ENCODE assay signal across 1 cellular context in the genomic region with DNA sequence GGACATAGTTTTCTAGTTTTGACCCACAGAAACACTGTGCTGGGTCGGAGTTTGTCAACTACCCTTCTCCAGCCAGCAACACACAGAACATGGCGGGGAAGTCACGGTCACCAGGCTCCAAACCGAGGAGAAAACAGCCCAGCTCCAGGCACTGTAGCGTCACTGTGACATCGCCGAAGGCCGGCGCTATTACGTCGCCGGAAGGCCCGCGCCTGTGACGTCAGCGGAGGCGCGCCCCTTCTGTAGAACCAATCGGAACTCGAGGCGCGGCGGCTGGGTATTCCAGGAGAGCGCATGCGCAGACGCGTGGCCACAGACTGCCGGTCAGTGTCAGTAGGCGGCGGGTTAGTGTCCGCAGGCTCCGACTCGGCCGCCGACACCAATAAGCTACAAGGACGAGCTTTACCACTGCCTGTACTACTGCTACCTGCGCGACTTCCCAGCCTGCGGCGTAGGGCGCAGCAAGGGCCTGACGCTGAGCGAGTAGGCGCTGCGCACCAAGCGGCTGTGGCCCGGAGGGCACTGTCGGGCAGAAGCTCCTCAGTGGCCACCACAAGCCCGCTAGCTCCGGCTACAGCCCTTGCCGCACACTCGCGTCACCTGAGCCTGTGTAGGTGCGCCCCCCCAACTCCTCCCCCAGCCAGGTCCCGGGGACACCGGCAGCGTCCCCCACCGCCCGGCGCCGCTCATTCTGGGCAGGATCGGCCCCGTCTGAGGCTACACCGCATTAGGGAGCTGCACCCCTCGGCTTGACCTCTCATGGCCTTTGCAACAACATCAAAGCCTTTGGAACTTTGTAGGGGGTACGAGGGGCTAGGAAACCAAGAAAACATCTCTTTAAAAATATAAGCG.
A peak's percentile ranks its signal among the peaks of the same experiment; 100 is the strongest.
TF ChIP-seq lines count a peak whose summit lies in the region.

No MANE protein-coding gene starts in this region.

TF ChIP-seq in HepG2, 621 proteins besides CTCF, POLR2A, EP300 and RAD21 (continued from another document and continues in another):
- TF ChIP-seq, protein P1, sequence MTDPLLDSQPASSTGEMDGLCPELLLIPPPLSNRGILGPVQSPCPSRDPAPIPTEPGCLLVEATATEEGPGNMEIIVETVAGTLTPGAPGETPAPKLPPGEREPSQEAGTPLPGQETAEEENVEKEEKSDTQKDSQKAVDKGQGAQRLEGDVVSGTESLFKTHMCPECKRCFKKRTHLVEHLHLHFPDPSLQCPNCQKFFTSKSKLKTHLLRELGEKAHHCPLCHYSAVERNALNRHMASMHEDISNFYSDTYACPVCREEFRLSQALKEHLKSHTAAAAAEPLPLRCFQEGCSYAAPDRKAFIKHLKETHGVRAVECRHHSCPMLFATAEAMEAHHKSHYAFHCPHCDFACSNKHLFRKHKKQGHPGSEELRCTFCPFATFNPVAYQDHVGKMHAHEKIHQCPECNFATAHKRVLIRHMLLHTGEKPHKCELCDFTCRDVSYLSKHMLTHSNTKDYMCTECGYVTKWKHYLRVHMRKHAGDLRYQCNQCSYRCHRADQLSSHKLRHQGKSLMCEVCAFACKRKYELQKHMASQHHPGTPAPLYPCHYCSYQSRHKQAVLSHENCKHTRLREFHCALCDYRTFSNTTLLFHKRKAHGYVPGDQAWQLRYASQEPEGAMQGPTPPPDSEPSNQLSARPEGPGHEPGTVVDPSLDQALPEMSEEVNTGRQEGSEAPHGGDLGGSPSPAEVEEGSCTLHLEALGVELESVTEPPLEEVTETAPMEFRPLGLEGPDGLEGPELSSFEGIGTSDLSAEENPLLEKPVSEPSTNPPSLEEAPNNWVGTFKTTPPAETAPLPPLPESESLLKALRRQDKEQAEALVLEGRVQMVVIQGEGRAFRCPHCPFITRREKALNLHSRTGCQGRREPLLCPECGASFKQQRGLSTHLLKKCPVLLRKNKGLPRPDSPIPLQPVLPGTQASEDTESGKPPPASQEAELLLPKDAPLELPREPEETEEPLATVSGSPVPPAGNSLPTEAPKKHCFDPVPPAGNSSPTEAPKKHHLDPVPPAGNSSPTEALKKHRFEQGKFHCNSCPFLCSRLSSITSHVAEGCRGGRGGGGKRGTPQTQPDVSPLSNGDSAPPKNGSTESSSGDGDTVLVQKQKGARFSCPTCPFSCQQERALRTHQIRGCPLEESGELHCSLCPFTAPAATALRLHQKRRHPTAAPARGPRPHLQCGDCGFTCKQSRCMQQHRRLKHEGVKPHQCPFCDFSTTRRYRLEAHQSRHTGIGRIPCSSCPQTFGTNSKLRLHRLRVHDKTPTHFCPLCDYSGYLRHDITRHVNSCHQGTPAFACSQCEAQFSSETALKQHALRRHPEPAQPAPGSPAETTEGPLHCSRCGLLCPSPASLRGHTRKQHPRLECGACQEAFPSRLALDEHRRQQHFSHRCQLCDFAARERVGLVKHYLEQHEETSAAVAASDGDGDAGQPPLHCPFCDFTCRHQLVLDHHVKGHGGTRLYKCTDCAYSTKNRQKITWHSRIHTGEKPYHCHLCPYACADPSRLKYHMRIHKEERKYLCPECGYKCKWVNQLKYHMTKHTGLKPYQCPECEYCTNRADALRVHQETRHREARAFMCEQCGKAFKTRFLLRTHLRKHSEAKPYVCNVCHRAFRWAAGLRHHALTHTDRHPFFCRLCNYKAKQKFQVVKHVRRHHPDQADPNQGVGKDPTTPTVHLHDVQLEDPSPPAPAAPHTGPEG (CRISPR knock-in tag; IDR thresholded peaks at IDR 0.05), result no peak; the same call in 1 of the 2 replicates
- TF ChIP-seq, protein P2, sequence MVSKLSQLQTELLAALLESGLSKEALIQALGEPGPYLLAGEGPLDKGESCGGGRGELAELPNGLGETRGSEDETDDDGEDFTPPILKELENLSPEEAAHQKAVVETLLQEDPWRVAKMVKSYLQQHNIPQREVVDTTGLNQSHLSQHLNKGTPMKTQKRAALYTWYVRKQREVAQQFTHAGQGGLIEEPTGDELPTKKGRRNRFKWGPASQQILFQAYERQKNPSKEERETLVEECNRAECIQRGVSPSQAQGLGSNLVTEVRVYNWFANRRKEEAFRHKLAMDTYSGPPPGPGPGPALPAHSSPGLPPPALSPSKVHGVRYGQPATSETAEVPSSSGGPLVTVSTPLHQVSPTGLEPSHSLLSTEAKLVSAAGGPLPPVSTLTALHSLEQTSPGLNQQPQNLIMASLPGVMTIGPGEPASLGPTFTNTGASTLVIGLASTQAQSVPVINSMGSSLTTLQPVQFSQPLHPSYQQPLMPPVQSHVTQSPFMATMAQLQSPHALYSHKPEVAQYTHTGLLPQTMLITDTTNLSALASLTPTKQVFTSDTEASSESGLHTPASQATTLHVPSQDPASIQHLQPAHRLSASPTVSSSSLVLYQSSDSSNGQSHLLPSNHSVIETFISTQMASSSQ (IDR thresholded peaks at IDR 0.05; ENCODE audit: low read depth), result no peak
- TF ChIP-seq, protein P2 (CRISPR knock-in tag; IDR thresholded peaks at IDR 0.05; ENCODE audit: borderline replicate concordance), result peak; percentile 39; the same call in 1 of the 2 replicates
- TF ChIP-seq HMG20A (CRISPR knock-in tag; IDR thresholded peaks at IDR 0.05; ENCODE audit: borderline replicate concordance), result no peak
- TF ChIP-seq TAF1 (CRISPR knock-in tag; IDR thresholded peaks at IDR 0.05), result peak; percentile 91
- TF ChIP-seq ZNF891 (CRISPR knock-in tag; IDR thresholded peaks at IDR 0.05), result no peak; the same call in none of the 2 replicates
- TF ChIP-seq ZNF782 (CRISPR knock-in tag; IDR thresholded peaks at IDR 0.05; ENCODE audit: borderline replicate concordance), result peak; percentile 74; the same call in 1 of the 2 replicates
- TF ChIP-seq, protein P3, sequence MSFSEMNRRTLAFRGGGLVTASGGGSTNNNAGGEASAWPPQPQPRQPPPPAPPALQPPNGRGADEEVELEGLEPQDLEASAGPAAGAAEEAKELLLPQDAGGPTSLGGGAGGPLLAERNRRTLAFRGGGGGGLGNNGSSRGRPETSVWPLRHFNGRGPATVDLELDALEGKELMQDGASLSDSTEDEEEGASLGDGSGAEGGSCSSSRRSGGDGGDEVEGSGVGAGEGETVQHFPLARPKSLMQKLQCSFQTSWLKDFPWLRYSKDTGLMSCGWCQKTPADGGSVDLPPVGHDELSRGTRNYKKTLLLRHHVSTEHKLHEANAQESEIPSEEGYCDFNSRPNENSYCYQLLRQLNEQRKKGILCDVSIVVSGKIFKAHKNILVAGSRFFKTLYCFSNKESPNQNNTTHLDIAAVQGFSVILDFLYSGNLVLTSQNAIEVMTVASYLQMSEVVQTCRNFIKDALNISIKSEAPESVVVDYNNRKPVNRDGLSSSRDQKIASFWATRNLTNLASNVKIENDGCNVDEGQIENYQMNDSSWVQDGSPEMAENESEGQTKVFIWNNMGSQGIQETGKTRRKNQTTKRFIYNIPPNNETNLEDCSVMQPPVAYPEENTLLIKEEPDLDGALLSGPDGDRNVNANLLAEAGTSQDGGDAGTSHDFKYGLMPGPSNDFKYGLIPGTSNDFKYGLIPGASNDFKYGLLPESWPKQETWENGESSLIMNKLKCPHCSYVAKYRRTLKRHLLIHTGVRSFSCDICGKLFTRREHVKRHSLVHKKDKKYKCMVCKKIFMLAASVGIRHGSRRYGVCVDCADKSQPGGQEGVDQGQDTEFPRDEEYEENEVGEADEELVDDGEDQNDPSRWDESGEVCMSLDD (CRISPR knock-in tag; IDR thresholded peaks at IDR 0.05; ENCODE audit: borderline replicate concordance), result 0 out of 2 replicates have a peak, but pooled peaks have one; percentile 31
- no peak; the same call in 1 of the 2 replicates for TF ChIP-seq KLF12 (CRISPR knock-in tag; IDR thresholded peaks at IDR 0.05; ENCODE audit: borderline replicate concordance)
- no peak for TF ChIP-seq TCF7 (IDR thresholded peaks at IDR 0.05; ENCODE audit: low read depth)
- no peak for TF ChIP-seq SRF (IDR thresholded peaks at IDR 0.05; ENCODE audit: low read depth, low read length)
- peak; percentile 88 for TF ChIP-seq POGZ (CRISPR knock-in tag; IDR thresholded peaks at IDR 0.05)
- no peak for TF ChIP-seq MAZ (IDR thresholded peaks at IDR 0.05; ENCODE audit: borderline replicate concordance, low read depth, low read length)
- TF ChIP-seq MAZ (CRISPR knock-in tag; IDR thresholded peaks at IDR 0.05; ENCODE audit: low read depth), result peak; percentile 63; the same call in 1 of the 2 replicates
- no peak for TF ChIP-seq ZBTB8A (CRISPR knock-in tag; IDR thresholded peaks at IDR 0.05; ENCODE audit: borderline replicate concordance, low read depth)
- 0 out of 2 replicates have a peak, but pooled peaks have one; percentile 41 for TF ChIP-seq ZFP36L1 (CRISPR knock-in tag; IDR thresholded peaks at IDR 0.05)
- TF ChIP-seq ZNF124 (CRISPR knock-in tag; IDR thresholded peaks at IDR 0.05), result 0 out of 2 replicates have a peak, but pooled peaks have one; percentile 42
- 0 out of 2 replicates have a peak, but pooled peaks have one; percentile 6 for TF ChIP-seq NFATC3 (CRISPR knock-in tag; IDR thresholded peaks at IDR 0.05)
- TF ChIP-seq CREM (IDR thresholded peaks at IDR 0.05), result peak; percentile 98
- TF ChIP-seq CREM (CRISPR knock-in tag; IDR thresholded peaks at IDR 0.05), result peak; percentile 80
- no peak for TF ChIP-seq ZNF550 (CRISPR knock-in tag; IDR thresholded peaks at IDR 0.05; ENCODE audit: borderline replicate concordance)
- TF ChIP-seq GTF2F1 (IDR thresholded peaks at IDR 0.05; ENCODE audit: low read length), result no peak
- TF ChIP-seq, protein P4, sequence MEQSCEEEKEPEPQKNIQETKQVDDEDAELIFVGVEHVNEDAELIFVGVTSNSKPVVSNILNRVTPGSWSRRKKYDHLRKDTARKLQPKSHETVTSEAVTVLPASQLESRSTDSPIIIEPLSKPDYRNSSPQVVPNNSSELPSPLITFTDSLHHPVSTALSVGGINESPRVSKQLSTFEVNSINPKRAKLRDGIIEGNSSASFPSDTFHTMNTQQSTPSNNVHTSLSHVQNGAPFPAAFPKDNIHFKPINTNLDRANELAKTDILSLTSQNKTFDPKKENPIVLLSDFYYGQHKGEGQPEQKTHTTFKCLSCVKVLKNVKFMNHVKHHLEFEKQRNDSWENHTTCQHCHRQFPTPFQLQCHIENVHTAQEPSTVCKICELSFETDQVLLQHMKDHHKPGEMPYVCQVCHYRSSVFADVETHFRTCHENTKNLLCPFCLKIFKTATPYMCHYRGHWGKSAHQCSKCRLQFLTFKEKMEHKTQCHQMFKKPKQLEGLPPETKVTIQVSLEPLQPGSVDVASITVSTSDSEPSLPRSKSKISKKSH (CRISPR knock-in tag; IDR thresholded peaks at IDR 0.05; ENCODE audit: borderline replicate concordance), result peak; percentile 81; the same call in 1 of the 2 replicates
- peak; percentile 70; the same call in 1 of the 2 replicates for TF ChIP-seq NFKB2 (CRISPR knock-in tag; IDR thresholded peaks at IDR 0.05; ENCODE audit: borderline replicate concordance)
- no peak for TF ChIP-seq ZNF382 (CRISPR knock-in tag; IDR thresholded peaks at IDR 0.05; ENCODE audit: borderline replicate concordance)
- TF ChIP-seq ZNF703 (CRISPR knock-in tag; IDR thresholded peaks at IDR 0.05; ENCODE audit: borderline replicate concordance), result no peak; the same call in 1 of the 2 replicates
- TF ChIP-seq ATAD3A (CRISPR knock-in tag; IDR thresholded peaks at IDR 0.05), result no peak
- no peak for TF ChIP-seq ZFYVE20 (CRISPR knock-in tag; IDR thresholded peaks at IDR 0.05; ENCODE audit: borderline replicate concordance, low read depth)
- no peak for TF ChIP-seq EED (CRISPR knock-in tag; IDR thresholded peaks at IDR 0.05)
- no peak for TF ChIP-seq MAFF (IDR thresholded peaks at IDR 0.05; ENCODE audit: low read depth, low read length)
- TF ChIP-seq SRSF4 (IDR thresholded peaks at IDR 0.05; ENCODE audit: low read depth, low read length, poor library complexity, severe bottlenecking), result no peak
- TF ChIP-seq ZSCAN9 (CRISPR knock-in tag; IDR thresholded peaks at IDR 0.05; ENCODE audit: borderline replicate concordance), result peak; percentile 30; the same call in 1 of the 2 replicates
